Comparison of ENCODE assay signal across 13 cellular contexts in genomic region chr18:79533146-79533545, GRCh38.
"Had no signal": no experiment of that assay in that cellular context is flagged by ENCODE, and none has a peak within 500 bp of the region (broad histone marks: within the 10 kb centered on the region; RNA-seq: fewer than 3 reads in every experiment).

No MANE protein-coding gene starts in this region.

- ATAC-seq: T-helper 17 cell had no signal

- DNase-seq: activated CD4-positive, CD25-positive, alpha-beta regulatory T cell; activated gamma-delta T cell; brain microvascular endothelial cell; cerebellar nuclear complex; effector memory CD4-positive, alpha-beta T cell; foreskin fibroblast; nephron progenitor cell; RPMI8226; stimulated activated CD4-positive, alpha-beta T cell treated with anti-CD3 and anti-CD28 coated beads, Interleukin-4, amount 100 ng/mL, for 1 hour; stimulated activated naive CD4-positive, alpha-beta T cell; substantia nigra; trophoblast cell had no signal

- H3K36me3 ChIP-seq: brain microvascular endothelial cell had no signal

- H3K27ac ChIP-seq: brain microvascular endothelial cell had no signal
